ENCODE assay signal across 1 cellular context in the genomic region with DNA sequence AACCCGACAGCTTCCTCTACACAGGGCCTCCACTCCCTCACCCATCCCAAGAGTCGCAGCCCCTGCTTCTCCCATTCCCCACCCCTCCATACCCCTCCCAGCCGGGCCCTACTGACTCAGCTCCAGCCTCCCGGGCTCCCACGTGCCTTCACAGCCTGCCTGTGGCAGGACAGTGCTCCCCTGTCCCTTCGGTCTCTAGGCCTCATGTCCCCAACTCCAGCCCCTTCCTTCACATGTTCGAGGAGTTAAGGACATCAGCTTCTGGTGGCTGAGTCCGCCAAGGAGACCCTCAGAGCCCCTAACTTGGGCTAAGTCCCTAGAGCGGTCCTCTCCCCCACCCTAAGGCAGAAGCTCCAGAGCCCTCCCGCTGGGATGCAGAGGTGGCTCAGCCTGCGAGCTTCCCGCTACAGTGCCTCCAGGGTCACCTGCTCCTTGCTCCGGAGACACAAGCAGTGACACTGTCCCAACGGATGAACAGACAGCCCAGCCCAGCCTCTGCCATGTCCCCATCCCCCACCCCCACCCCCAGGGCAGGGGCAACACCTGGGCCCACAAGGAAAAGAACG.
TF ChIP-seq lines count a peak whose summit lies in the region.

No MANE protein-coding gene starts in this region.

TF ChIP-seq in WTC11, 78 proteins besides CTCF, POLR2A, EP300 and RAD21 (continued from another document):
- TF ChIP-seq, protein P1, sequence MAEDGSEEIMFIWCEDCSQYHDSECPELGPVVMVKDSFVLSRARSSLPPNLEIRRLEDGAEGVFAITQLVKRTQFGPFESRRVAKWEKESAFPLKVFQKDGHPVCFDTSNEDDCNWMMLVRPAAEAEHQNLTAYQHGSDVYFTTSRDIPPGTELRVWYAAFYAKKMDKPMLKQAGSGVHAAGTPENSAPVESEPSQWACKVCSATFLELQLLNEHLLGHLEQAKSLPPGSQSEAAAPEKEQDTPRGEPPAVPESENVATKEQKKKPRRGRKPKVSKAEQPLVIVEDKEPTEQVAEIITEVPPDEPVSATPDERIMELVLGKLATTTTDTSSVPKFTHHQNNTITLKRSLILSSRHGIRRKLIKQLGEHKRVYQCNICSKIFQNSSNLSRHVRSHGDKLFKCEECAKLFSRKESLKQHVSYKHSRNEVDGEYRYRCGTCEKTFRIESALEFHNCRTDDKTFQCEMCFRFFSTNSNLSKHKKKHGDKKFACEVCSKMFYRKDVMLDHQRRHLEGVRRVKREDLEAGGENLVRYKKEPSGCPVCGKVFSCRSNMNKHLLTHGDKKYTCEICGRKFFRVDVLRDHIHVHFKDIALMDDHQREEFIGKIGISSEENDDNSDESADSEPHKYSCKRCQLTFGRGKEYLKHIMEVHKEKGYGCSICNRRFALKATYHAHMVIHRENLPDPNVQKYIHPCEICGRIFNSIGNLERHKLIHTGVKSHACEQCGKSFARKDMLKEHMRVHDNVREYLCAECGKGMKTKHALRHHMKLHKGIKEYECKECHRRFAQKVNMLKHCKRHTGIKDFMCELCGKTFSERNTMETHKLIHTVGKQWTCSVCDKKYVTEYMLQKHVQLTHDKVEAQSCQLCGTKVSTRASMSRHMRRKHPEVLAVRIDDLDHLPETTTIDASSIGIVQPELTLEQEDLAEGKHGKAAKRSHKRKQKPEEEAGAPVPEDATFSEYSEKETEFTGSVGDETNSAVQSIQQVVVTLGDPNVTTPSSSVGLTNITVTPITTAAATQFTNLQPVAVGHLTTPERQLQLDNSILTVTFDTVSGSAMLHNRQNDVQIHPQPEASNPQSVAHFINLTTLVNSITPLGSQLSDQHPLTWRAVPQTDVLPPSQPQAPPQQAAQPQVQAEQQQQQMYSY (CRISPR knock-in tag; IDR thresholded peaks at IDR 0.05), result no peak
- TF ChIP-seq, protein P2, sequence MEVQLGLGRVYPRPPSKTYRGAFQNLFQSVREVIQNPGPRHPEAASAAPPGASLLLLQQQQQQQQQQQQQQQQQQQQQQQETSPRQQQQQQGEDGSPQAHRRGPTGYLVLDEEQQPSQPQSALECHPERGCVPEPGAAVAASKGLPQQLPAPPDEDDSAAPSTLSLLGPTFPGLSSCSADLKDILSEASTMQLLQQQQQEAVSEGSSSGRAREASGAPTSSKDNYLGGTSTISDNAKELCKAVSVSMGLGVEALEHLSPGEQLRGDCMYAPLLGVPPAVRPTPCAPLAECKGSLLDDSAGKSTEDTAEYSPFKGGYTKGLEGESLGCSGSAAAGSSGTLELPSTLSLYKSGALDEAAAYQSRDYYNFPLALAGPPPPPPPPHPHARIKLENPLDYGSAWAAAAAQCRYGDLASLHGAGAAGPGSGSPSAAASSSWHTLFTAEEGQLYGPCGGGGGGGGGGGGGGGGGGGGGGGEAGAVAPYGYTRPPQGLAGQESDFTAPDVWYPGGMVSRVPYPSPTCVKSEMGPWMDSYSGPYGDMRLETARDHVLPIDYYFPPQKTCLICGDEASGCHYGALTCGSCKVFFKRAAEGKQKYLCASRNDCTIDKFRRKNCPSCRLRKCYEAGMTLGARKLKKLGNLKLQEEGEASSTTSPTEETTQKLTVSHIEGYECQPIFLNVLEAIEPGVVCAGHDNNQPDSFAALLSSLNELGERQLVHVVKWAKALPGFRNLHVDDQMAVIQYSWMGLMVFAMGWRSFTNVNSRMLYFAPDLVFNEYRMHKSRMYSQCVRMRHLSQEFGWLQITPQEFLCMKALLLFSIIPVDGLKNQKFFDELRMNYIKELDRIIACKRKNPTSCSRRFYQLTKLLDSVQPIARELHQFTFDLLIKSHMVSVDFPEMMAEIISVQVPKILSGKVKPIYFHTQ (CRISPR knock-in tag; IDR thresholded peaks at IDR 0.05), result no peak
- TF ChIP-seq USF1 (CRISPR knock-in tag; IDR thresholded peaks at IDR 0.05) (no peak), NR3C1 (CRISPR knock-in tag; conservative IDR thresholded peaks at IDR 0.05; ENCODE audit: low read depth) (no peak), FOXJ3 (CRISPR knock-in tag; IDR thresholded peaks at IDR 0.05; ENCODE audit: borderline replicate concordance) (no peak), PREB (CRISPR knock-in tag; IDR thresholded peaks at IDR 0.05; ENCODE audit: borderline replicate concordance) (no peak), NR2C2 (CRISPR knock-in tag; IDR thresholded peaks at IDR 0.05) (no peak), ZNF121 (CRISPR knock-in tag; IDR thresholded peaks at IDR 0.05) (no peak), ETV6 (CRISPR knock-in tag; IDR thresholded peaks at IDR 0.05) (no peak), CBFB (CRISPR knock-in tag; IDR thresholded peaks at IDR 0.05; ENCODE audit: low read depth) (no peak), SP1 (CRISPR knock-in tag; conservative IDR thresholded peaks at IDR 0.05) (no peak)
- TF ChIP-seq, protein P3, sequence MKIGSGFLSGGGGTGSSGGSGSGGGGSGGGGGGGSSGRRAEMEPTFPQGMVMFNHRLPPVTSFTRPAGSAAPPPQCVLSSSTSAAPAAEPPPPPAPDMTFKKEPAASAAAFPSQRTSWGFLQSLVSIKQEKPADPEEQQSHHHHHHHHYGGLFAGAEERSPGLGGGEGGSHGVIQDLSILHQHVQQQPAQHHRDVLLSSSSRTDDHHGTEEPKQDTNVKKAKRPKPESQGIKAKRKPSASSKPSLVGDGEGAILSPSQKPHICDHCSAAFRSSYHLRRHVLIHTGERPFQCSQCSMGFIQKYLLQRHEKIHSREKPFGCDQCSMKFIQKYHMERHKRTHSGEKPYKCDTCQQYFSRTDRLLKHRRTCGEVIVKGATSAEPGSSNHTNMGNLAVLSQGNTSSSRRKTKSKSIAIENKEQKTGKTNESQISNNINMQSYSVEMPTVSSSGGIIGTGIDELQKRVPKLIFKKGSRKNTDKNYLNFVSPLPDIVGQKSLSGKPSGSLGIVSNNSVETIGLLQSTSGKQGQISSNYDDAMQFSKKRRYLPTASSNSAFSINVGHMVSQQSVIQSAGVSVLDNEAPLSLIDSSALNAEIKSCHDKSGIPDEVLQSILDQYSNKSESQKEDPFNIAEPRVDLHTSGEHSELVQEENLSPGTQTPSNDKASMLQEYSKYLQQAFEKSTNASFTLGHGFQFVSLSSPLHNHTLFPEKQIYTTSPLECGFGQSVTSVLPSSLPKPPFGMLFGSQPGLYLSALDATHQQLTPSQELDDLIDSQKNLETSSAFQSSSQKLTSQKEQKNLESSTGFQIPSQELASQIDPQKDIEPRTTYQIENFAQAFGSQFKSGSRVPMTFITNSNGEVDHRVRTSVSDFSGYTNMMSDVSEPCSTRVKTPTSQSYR (CRISPR knock-in tag; IDR thresholded peaks at IDR 0.05), result no peak
- TF ChIP-seq, protein P4, sequence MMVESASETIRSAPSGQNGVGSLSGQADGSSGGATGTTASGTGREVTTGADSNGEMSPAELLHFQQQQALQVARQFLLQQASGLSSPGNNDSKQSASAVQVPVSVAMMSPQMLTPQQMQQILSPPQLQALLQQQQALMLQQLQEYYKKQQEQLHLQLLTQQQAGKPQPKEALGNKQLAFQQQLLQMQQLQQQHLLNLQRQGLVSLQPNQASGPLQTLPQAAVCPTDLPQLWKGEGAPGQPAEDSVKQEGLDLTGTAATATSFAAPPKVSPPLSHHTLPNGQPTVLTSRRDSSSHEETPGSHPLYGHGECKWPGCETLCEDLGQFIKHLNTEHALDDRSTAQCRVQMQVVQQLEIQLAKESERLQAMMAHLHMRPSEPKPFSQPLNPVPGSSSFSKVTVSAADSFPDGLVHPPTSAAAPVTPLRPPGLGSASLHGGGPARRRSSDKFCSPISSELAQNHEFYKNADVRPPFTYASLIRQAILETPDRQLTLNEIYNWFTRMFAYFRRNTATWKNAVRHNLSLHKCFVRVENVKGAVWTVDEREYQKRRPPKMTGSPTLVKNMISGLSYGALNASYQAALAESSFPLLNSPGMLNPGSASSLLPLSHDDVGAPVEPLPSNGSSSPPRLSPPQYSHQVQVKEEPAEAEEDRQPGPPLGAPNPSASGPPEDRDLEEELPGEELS (CRISPR knock-in tag; IDR thresholded peaks at IDR 0.05), result no peak
- TF ChIP-seq, protein P5, sequence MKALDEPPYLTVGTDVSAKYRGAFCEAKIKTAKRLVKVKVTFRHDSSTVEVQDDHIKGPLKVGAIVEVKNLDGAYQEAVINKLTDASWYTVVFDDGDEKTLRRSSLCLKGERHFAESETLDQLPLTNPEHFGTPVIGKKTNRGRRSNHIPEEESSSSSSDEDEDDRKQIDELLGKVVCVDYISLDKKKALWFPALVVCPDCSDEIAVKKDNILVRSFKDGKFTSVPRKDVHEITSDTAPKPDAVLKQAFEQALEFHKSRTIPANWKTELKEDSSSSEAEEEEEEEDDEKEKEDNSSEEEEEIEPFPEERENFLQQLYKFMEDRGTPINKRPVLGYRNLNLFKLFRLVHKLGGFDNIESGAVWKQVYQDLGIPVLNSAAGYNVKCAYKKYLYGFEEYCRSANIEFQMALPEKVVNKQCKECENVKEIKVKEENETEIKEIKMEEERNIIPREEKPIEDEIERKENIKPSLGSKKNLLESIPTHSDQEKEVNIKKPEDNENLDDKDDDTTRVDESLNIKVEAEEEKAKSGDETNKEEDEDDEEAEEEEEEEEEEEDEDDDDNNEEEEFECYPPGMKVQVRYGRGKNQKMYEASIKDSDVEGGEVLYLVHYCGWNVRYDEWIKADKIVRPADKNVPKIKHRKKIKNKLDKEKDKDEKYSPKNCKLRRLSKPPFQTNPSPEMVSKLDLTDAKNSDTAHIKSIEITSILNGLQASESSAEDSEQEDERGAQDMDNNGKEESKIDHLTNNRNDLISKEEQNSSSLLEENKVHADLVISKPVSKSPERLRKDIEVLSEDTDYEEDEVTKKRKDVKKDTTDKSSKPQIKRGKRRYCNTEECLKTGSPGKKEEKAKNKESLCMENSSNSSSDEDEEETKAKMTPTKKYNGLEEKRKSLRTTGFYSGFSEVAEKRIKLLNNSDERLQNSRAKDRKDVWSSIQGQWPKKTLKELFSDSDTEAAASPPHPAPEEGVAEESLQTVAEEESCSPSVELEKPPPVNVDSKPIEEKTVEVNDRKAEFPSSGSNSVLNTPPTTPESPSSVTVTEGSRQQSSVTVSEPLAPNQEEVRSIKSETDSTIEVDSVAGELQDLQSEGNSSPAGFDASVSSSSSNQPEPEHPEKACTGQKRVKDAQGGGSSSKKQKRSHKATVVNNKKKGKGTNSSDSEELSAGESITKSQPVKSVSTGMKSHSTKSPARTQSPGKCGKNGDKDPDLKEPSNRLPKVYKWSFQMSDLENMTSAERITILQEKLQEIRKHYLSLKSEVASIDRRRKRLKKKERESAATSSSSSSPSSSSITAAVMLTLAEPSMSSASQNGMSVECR (CRISPR knock-in tag; IDR thresholded peaks at IDR 0.05; ENCODE audit: borderline replicate concordance), result no peak
